In the genomic region with DNA sequence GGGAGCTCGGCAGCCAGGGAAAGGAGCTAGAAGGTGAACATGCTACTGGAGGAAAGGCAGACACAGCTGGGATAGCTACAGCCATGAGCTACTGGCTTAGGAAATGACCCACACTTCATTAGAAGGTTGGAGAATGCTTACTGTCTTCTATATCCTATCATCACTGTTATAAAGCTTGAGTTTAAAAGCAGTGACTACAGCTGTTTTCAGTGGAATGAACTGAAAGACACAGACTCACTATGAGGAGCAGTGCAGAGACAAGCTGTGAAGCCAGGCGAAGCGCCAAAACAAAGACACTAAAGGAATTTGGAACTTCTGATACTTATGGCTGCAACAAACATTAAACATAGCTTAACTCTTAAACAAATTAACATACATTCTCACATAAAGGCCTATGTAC, we compare ENCODE assay signal across 6 cellular contexts. TPM values are rescaled to one million over a fixed set of nuclear protein-coding genes. Genes with fewer than 3 reads are reported as not detected.
"Had no signal": no experiment of that assay in that cellular context is flagged by ENCODE, and none has a peak within 500 bp of the region (broad histone marks: within the 10 kb centered on the region; RNA-seq: fewer than 3 reads in every experiment).

No MANE protein-coding gene starts in this region.

RNA-seq across cellular contexts. Expression of gene GOLGA8Q, which starts 47.5 kb away (rescaled TPM):
- total RNA-seq: endodermal cell, esophagus mucosa, hepatocyte had no signal
- polyA plus RNA-seq: foreskin keratinocyte, hepatocyte, neural cell, stomach had no signal
